In genomic region chr2:22904126-22904684, GRCh38 we compare ENCODE assay signal across 1 cellular context.
TF ChIP-seq lines count a peak whose summit lies in the region.

No MANE protein-coding gene starts in this region.

TF ChIP-seq in WTC11, 78 proteins besides CTCF, POLR2A, EP300 and RAD21 (continued from another document):
- TF ChIP-seq ZNF425 (CRISPR knock-in tag; conservative IDR thresholded peaks at IDR 0.05) (no peak), SP1 (CRISPR knock-in tag; conservative IDR thresholded peaks at IDR 0.05) (no peak), GRHL2 (CRISPR knock-in tag; IDR thresholded peaks at IDR 0.05; ENCODE audit: insufficient replicate concordance, severe bottlenecking) (no peak), GTF2I (CRISPR knock-in tag; conservative IDR thresholded peaks at IDR 0.05) (no peak), CREB1 (CRISPR knock-in tag; IDR thresholded peaks at IDR 0.05) (no peak), ZNF219 (CRISPR knock-in tag; IDR thresholded peaks at IDR 0.05; ENCODE audit: borderline replicate concordance) (no peak), NFATC4 (CRISPR knock-in tag; IDR thresholded peaks at IDR 0.05) (no peak), RORB (CRISPR knock-in tag; IDR thresholded peaks at IDR 0.05) (no peak), ZNF416 (CRISPR knock-in tag; IDR thresholded peaks at IDR 0.05) (no peak), SOX15 (CRISPR knock-in tag; IDR thresholded peaks at IDR 0.05) (no peak), ATF1 (CRISPR knock-in tag; IDR thresholded peaks at IDR 0.05) (no peak)
